Comparison of ENCODE assay signal across 8 cellular contexts in genomic region chr11:57656936-57657289, GRCh38. TPM values are rescaled to one million over a fixed set of nuclear protein-coding genes. Genes with fewer than 3 reads are reported as not detected.
DNase-seq lines count a peak whose midpoint lies in the region; TF ChIP-seq lines count a peak whose summit lies in the region.

No MANE protein-coding gene starts in this region.

- H3K36me3 ChIP-seq in ES-I3 (ENCODE audit: insufficient read depth, low read length): peaks cover 7% of the 10 kb centered on the region; the same call in 1 of the 2 replicates
- H3K36me3 ChIP-seq in SJCRH30: peaks cover 20% of the 10 kb centered on the region
- peaks cover 9 to 32% (median 13%) of the 10 kb centered on the region in 3 donors for H3K36me3 ChIP-seq in esophagus squamous epithelium

- peak overlapping the region; percentile 3; the same call in 1 of the 2 replicates for H3K27ac ChIP-seq in SJCRH30
- peak overlapping the region; percentile 84 to 96 (median 92) for H3K27ac ChIP-seq in esophagus squamous epithelium

- no peak for TF ChIP-seq CTCF in esophagus squamous epithelium (IDR thresholded peaks at IDR 0.05)
- no peak for TF ChIP-seq CTCF in progenitor cell of endocrine pancreas (IDR thresholded peaks at IDR 0.05; ENCODE audit: unreplicated experiment)

- intact Hi-C loops in esophagus squamous epithelium (cut with DNase I): no loop called here

- H3K9ac ChIP-seq in ES-I3 (ENCODE audit: low read depth, low read length): peak overlapping the region; percentile 96; the same call in 1 of the 2 replicates

- 3 to 9% methylated on average over 4 of the region's 4 CpGs for WGBS in esophagus squamous epithelium, 2 donors

- peaks cover 3% of the 10 kb centered on the region for H3K27me3 Mint-ChIP-seq in progenitor cell of endocrine pancreas

- H3K9me3 ChIP-seq in ES-I3 (ENCODE audit: control insufficient read depth, insufficient read depth, low read length) (no peaks in the 10 kb centered on the region), SJCRH30 (replicated peaks) (no peaks in the 10 kb centered on the region), esophagus squamous epithelium (no peaks in the 10 kb centered on the region)

- peak overlapping the region; percentile 99 for H3K4me3 Mint-ChIP-seq in progenitor cell of endocrine pancreas (ENCODE audit: low read depth)

- TF ChIP-seq POLR2A in esophagus squamous epithelium (IDR thresholded peaks at IDR 0.05): no peak

- H3K9me3 Mint-ChIP-seq in progenitor cell of endocrine pancreas (ENCODE audit: low read depth): no peaks in the 10 kb centered on the region

- H3K4me3 ChIP-seq in SJCRH30: peak overlapping the region; percentile 79
- H3K4me3 ChIP-seq in esophagus squamous epithelium: peak overlapping the region; percentile 49 to 89 (median 68)

- H3K4me1 Mint-ChIP-seq in progenitor cell of endocrine pancreas (ENCODE audit: low read depth): peaks cover 17% of the 10 kb centered on the region

- H3K36me3 Mint-ChIP-seq in progenitor cell of endocrine pancreas (ENCODE audit: insufficient read depth): peaks cover 7% of the 10 kb centered on the region

- H3K27me3 ChIP-seq in SJCRH30: no peaks in the 10 kb centered on the region
- peaks cover 0 to 7% (median 0%) of the 10 kb centered on the region in 4 donors for H3K27me3 ChIP-seq in esophagus squamous epithelium

- H3K4me1 ChIP-seq in ES-I3 (ENCODE audit: insufficient read depth, low read length) (peaks cover 11% of the 10 kb centered on the region; the same call in 1 of the 2 replicates), SJCRH30 (no peaks in the 10 kb centered on the region), esophagus squamous epithelium (peaks cover 4 to 29% (median 13%) of the 10 kb centered on the region in 3 donors)

- DNase-seq in SJCRH30: no peak
- DNase-seq in esophagus squamous epithelium (lab: John Stamatoyannopoulos, UW): no peak
- no peak for DNase-seq in progenitor cell of endocrine pancreas (ENCODE audit: low spot score, unreplicated experiment)
- no peak for DNase-seq in NCI-H510A (lab: John Stamatoyannopoulos, UW)
- no peak for DNase-seq in activated CD8-positive, alpha-beta memory T cell treated with anti-CD3 and anti-CD28 coated beads, Interleukin-2, amount 50 U/mL, for 48 hours
- DNase-seq in anterior cingulate cortex (lab: John Stamatoyannopoulos, UW): no peak
- DNase-seq in NCI-H2107 treated with DMSO at 0.1 percent for 48 hours (lab: John Stamatoyannopoulos, UW; ENCODE audit: unreplicated experiment): no peak

- H3K27ac Mint-ChIP-seq in progenitor cell of endocrine pancreas: peak overlapping the region; percentile 95

RNA-seq across cellular contexts. Expression of gene CLP1, which starts 0.6 kb away (rescaled TPM):
- 26.5 and 27.4 TPM in 2 replicates for total RNA-seq in SJCRH30 (2014; rRNA removed; shearing (Covaris generic))
- total RNA-seq in esophagus squamous epithelium (10 to 100 TPM in 3 of 4 donors, 1 to 10 TPM in 1; 9.5 to 26.6 (median 14.7) TPM), progenitor cell of endocrine pancreas (22.0 and 22.2 TPM in 2 replicates)

RNA-seq across cellular contexts. Expression of gene YPEL4, which starts 7.2 kb away (rescaled TPM):
- 0.04 TPM in 1 of 2 replicates, not detected in the other for total RNA-seq in SJCRH30 (2014; rRNA removed; shearing (Covaris generic))
- total RNA-seq in esophagus squamous epithelium (under 1 TPM in 2 of 4 donors, not detected in 2; 0.56 to 0.95 TPM), progenitor cell of endocrine pancreas (0.22 TPM in 2 replicates)

RNA-seq across cellular contexts. Expression of gene ZDHHC5, which starts 11.0 kb away (rescaled TPM):
- 45.6 and 46.6 TPM in 2 replicates for total RNA-seq in SJCRH30 (2014; rRNA removed; shearing (Covaris generic))
- 10 to 100 TPM; 61.4 to 98.4 (median 76.7) TPM for total RNA-seq in esophagus squamous epithelium
- total RNA-seq in progenitor cell of endocrine pancreas: 56.7 and 60.1 TPM in 2 replicates

RNA-seq across cellular contexts. Expression of gene MED19, which starts 55.1 kb away (rescaled TPM):
- total RNA-seq in SJCRH30 (2014; rRNA removed; shearing (Covaris generic)): 28.1 and 28.6 TPM in 2 replicates
- 10 to 100 TPM in 2 of 4 donors, 1 to 10 TPM in 2; 8.0 to 21.2 (median 9.8) TPM for total RNA-seq in esophagus squamous epithelium
- 24.2 and 24.4 TPM in 2 replicates for total RNA-seq in progenitor cell of endocrine pancreas

RNA-seq across cellular contexts. Expression of gene TMX2, which starts 55.5 kb away (rescaled TPM):
- total RNA-seq in SJCRH30 (2014; rRNA removed; shearing (Covaris generic)): 125 and 132 TPM in 2 replicates
- total RNA-seq in esophagus squamous epithelium (10 to 100 TPM; 44.0 to 82.0 (median 70.9) TPM), progenitor cell of endocrine pancreas (82.7 and 82.9 TPM in 2 replicates)
